Comparison of ENCODE assay signal across 8 cellular contexts in the genomic region with DNA sequence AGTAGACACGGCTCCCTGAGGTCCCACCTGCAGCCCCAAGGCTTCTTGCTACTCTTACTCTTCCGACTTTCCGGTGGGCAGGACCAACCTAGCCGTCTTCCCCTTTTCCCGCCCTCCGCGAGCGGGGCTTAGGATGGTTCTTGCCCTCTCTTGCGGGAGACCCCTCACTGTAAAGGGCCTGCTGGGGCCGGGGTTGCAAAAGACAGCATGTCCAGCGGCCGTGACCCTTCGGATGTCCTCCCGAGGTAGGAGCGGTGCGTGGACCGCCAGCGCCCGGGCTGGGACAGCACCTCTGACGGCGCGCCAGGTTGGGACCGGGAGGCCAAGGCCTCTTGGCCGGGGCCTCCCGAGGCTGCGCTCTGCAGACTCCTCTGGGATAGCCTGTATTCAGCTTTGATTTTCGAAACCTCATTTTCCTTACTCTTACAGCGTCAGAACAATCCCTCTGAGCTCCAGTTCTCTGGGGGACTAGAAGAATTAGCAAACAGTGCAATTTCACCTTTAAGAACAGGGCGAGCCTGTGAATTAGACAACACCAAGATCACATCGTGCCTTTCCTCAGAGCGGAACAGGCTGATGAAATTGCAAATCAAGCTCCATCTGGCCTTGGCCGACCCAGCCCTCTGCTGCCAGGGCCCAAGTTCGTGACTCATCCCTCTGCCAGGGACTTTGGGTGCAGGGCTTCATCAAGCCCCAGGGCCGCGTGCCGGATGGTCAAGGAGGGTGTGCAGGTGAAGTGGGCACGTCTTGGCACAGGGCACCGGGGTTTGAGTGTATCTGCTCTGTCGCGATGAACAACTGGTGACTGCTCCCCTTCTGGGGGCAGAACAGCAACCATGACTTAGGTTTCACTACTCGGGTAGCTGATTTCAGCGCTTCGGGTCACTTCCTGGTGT. TPM values are rescaled to one million over a fixed set of nuclear protein-coding genes. Genes with fewer than 3 reads are reported as not detected.
DNase-seq lines count a peak whose midpoint lies in the region; ATAC-seq and TF ChIP-seq lines count a peak whose summit lies in the region.

No MANE protein-coding gene starts in this region.

- TF ChIP-seq CTCF in astrocyte of the spinal cord (IDR thresholded peaks at IDR 0.05; ENCODE audit: low read depth, low read length) (no peak), kidney epithelial cell (IDR thresholded peaks at IDR 0.05; ENCODE audit: insufficient read depth, low read length, poor library complexity, severe bottlenecking) (no peak)

- ATAC-seq in HG03025 (IDR thresholded peaks at IDR 0.05; ENCODE audit: low FRiP score, unreplicated experiment) = peak; percentile 12
- ATAC-seq in GM18502 (IDR thresholded peaks at IDR 0.05; ENCODE audit: poor library complexity, unreplicated experiment) = no peak
- no peak for ATAC-seq in HG03432 (IDR thresholded peaks at IDR 0.05; ENCODE audit: unreplicated experiment)
- ATAC-seq in HG03280 (IDR thresholded peaks at IDR 0.05; ENCODE audit: unreplicated experiment) = no peak

- H3K36me3 ChIP-seq in kidney epithelial cell (ENCODE audit: control insufficient read depth, insufficient read depth, low read length) (no peaks in the 10 kb centered on the region), thymus (ENCODE audit: control insufficient read depth, insufficient read depth) (no peaks in the 10 kb centered on the region)

- in situ Hi-C loops in Caki2 (cut with HindIII; ENCODE audit: low pct_unique_long_range_greater_than_20kb, low sequenced_read_pairs) = no loop called here
- in situ Hi-C loops in astrocyte of the spinal cord (cut with HindIII; ENCODE audit: low sequenced_read_pairs) = no loop called here

- H3K27me3 ChIP-seq in kidney epithelial cell (ENCODE audit: control insufficient read depth, insufficient read depth, low read length) (no peaks in the 10 kb centered on the region), thymus (ENCODE audit: control insufficient read depth, insufficient read depth) (peaks cover 22% of the 10 kb centered on the region)

- DNase-seq in Caki2 (ENCODE audit: low read depth) (peak; percentile 41), astrocyte of the spinal cord (ENCODE audit: low read depth, low spot score) (no peak), kidney epithelial cell (ENCODE audit: low read depth) (no peak)

- H3K4me3 ChIP-seq in astrocyte of the spinal cord (ENCODE audit: low read depth, low read length) (peak overlapping the region; percentile 84), kidney epithelial cell (ENCODE audit: low read depth, low read length) (peak overlapping the region; percentile 75), thymus (ENCODE audit: low read length) (peak overlapping the region; percentile 59)

- no peaks in the 10 kb centered on the region for H3K9me3 ChIP-seq in thymus (ENCODE audit: control insufficient read depth)

- H3K4me1 ChIP-seq in thymus (ENCODE audit: control insufficient read depth, insufficient read depth, low read length) = peaks cover 9% of the 10 kb centered on the region

- no peak overlapping the region for H3K27ac ChIP-seq in thymus (ENCODE audit: low read depth)

- WGBS in thymus = 45% methylated on average over 43 of the region's 43 CpGs

RNA-seq across cellular contexts. Expression of a gene that starts 0.8 kb away (rescaled TPM):
- 3.7 and 10.2 TPM in 2 replicates for total RNA-seq in Caki2 (2014; rRNA removed; shearing (Covaris generic); ENCODE audit: low replicate concordance)
- total RNA-seq in kidney epithelial cell = 15.3 and 20.7 TPM in 2 replicates
- 2.5 TPM for polyA plus RNA-seq in thymus

RNA-seq across cellular contexts. Expression of a gene that starts 58.4 kb away (rescaled TPM):
- 64.6 and 91.0 TPM in 2 replicates for total RNA-seq in Caki2 (2014; rRNA removed; shearing (Covaris generic); ENCODE audit: low replicate concordance)
- 60.7 and 63.9 TPM in 2 replicates for total RNA-seq in kidney epithelial cell
- polyA plus RNA-seq in thymus = 108 TPM

RNA-seq across cellular contexts. Expression of a gene that starts 58.9 kb away (rescaled TPM):
- total RNA-seq in Caki2 (2014; rRNA removed; shearing (Covaris generic); ENCODE audit: low replicate concordance) = 36.7 and 37.0 TPM in 2 replicates
- total RNA-seq in kidney epithelial cell = 94.1 and 98.0 TPM in 2 replicates
- 12.8 TPM for polyA plus RNA-seq in thymus
